Comparison of ENCODE assay signal across 8 cellular contexts in genomic region chr9:20620658-20621552, GRCh38. TPM values are rescaled to one million over a fixed set of nuclear protein-coding genes. Genes with fewer than 3 reads are reported as not detected.
DNase-seq lines count a peak whose midpoint lies in the region; ATAC-seq and TF ChIP-seq lines count a peak whose summit lies in the region.

No MANE protein-coding gene starts in this region.

- no peak overlapping the region for H2AK5ac ChIP-seq in mesenchymal stem cell (ENCODE audit: low read length, severe bottlenecking)

- H3K27ac Mint-ChIP-seq in IgD-negative memory B cell, result peak overlapping the region; percentile 66 to 96 (median 85)
- peak overlapping the region; percentile 91 for H3K27ac Mint-ChIP-seq in activated CD4-positive, alpha-beta memory T cell treated with anti-CD3 and anti-CD28 coated beads, Interleukin-2, amount 10 ng/mL, durations not matched to agents 7 days and 5 days

- peaks cover 0 to 2% (median 0%) of the 10 kb centered on the region in 3 donors for H3K9me3 Mint-ChIP-seq in IgD-negative memory B cell
- H3K9me3 Mint-ChIP-seq in activated CD4-positive, alpha-beta memory T cell treated with anti-CD3 and anti-CD28 coated beads, Interleukin-2, amount 10 ng/mL, durations not matched to agents 7 days and 5 days, result no peaks in the 10 kb centered on the region

- H3K4me3 ChIP-seq in BE2C (ENCODE audit: low read depth, low read length) (peak overlapping the region; percentile 86), mesenchymal stem cell (ENCODE audit: insufficient read depth in 1 of 2, low read depth in 1 of 2, low read length in 2 of 2) (peak overlapping the region; percentile 72 to 96)

- H3K36me3 ChIP-seq in BE2C, result no peaks in the 10 kb centered on the region
- H3K36me3 ChIP-seq in mesenchymal stem cell (ENCODE audit: control insufficient read depth in 1 of 2, insufficient read depth in 2 of 2, low read depth in 1 of 2, low read length in 2 of 2), result no peaks in the 10 kb centered on the region

- peaks cover 9% of the 10 kb centered on the region; the same call in 1 of the 2 replicates for H3K4me1 ChIP-seq in BE2C
- peaks cover 3% of the 10 kb centered on the region for H3K4me1 ChIP-seq in mesenchymal stem cell (ENCODE audit: control insufficient read depth, insufficient read depth, low read depth, low read length)

- no peaks in the 10 kb centered on the region for H3K36me3 Mint-ChIP-seq in IgD-negative memory B cell
- peaks cover 28% of the 10 kb centered on the region for H3K36me3 Mint-ChIP-seq in activated CD4-positive, alpha-beta memory T cell treated with anti-CD3 and anti-CD28 coated beads, Interleukin-2, amount 10 ng/mL, durations not matched to agents 7 days and 5 days (ENCODE audit: low read depth)

- H3K27me3 ChIP-seq in BE2C (no peaks in the 10 kb centered on the region), mesenchymal stem cell (ENCODE audit: control insufficient read depth in 1 of 2, insufficient read depth in 1 of 2, low read length in 2 of 2) (no peaks in the 10 kb centered on the region)

- peak overlapping the region; percentile 49 to 84 for H3K4ac ChIP-seq in mesenchymal stem cell (ENCODE audit: low read depth in 1 of 2, low read length in 2 of 2)

- H3K18ac ChIP-seq in mesenchymal stem cell (ENCODE audit: low read depth in 1 of 2, low read length in 2 of 2), result peak overlapping the region; percentile 92 to 95

- H2BK12ac ChIP-seq in mesenchymal stem cell (ENCODE audit: low read length in 2 of 2), result peak overlapping the region in 1 of 2 experiments; percentile 10

- H4K91ac ChIP-seq in mesenchymal stem cell (ENCODE audit: low read length), result no peak overlapping the region

- H3K79me1 ChIP-seq in mesenchymal stem cell (replicated peaks; ENCODE audit: low read length, poor library complexity, severe bottlenecking), result peaks cover 1% of the 10 kb centered on the region

- no peaks in the 10 kb centered on the region for H3K9me3 ChIP-seq in BE2C
- H3K9me3 ChIP-seq in mesenchymal stem cell (ENCODE audit: control insufficient read depth, low read length), result no peaks in the 10 kb centered on the region

- POLR2A ChIA-PET in activated CD4-positive, alpha-beta memory T cell treated with anti-CD3 and anti-CD28 coated beads, Interleukin-2, amount 10 ng/mL, durations not matched to agents 7 days and 5 days (lab: Charles Lee), result interaction anchor here (0.8 to 4.2 kb wide), 11 partner anchors 11 to 411 kb away, joined by 3 to 92 read pairs (median 19); partner anchors contain the start of genes FOCAD and HACD4

- ATAC-seq in HG02870 (IDR thresholded peaks at IDR 0.05; ENCODE audit: unreplicated experiment), result no peak

- H2BK5ac ChIP-seq in mesenchymal stem cell (ENCODE audit: low read depth, low read length, poor library complexity, severe bottlenecking), result no peak overlapping the region

- H2BK15ac ChIP-seq in mesenchymal stem cell (ENCODE audit: low read depth, poor library complexity, severe bottlenecking), result peak overlapping the region; percentile 91

- H2BK120ac ChIP-seq in mesenchymal stem cell (ENCODE audit: low read depth, low read length), result peak overlapping the region; percentile 35

- H3K23ac ChIP-seq in mesenchymal stem cell (ENCODE audit: low read length in 2 of 2), result peak overlapping the region in 1 of 2 experiments; percentile 66

- peak overlapping the region; percentile 16 for H2AFZ ChIP-seq in mesenchymal stem cell (ENCODE audit: low read depth, low read length)

- under 1% methylated on average over 42 of the region's 74 CpGs for WGBS in mesenchymal stem cell

- peak overlapping the region; percentile 56 for H3K4me2 ChIP-seq in mesenchymal stem cell (ENCODE audit: low read length, poor library complexity, severe bottlenecking)

- H3K27me3 Mint-ChIP-seq in IgD-negative memory B cell, result peaks cover 33% of the 10 kb centered on the region
- H3K27me3 Mint-ChIP-seq in activated CD4-positive, alpha-beta memory T cell treated with anti-CD3 and anti-CD28 coated beads, Interleukin-2, amount 10 ng/mL, durations not matched to agents 7 days and 5 days, result no peaks in the 10 kb centered on the region

- CTCF ChIA-PET in activated CD4-positive, alpha-beta memory T cell treated with anti-CD3 and anti-CD28 coated beads, Interleukin-2, amount 10 ng/mL, durations not matched to agents 7 days and 5 days (lab: Charles Lee), result interaction anchor here (1.9 to 2.8 kb wide), 3 partner anchors 16 to 64 kb away, joined by 7 to 16 read pairs (median 16); partner anchors contain the start of gene FOCAD

- H3K9ac ChIP-seq in mesenchymal stem cell (ENCODE audit: low read length), result peak overlapping the region; percentile 90

- TF ChIP-seq CTCF in BE2C (IDR thresholded peaks at IDR 0.05; ENCODE audit: low read depth, low read length), result no peak

- peak overlapping the region; percentile 91 to 97 (median 94) for H3K4me3 Mint-ChIP-seq in IgD-negative memory B cell
- H3K4me3 Mint-ChIP-seq in activated CD4-positive, alpha-beta memory T cell treated with anti-CD3 and anti-CD28 coated beads, Interleukin-2, amount 10 ng/mL, durations not matched to agents 7 days and 5 days, result peak overlapping the region; percentile 91

- no peak overlapping the region for H3K27ac ChIP-seq in mesenchymal stem cell (ENCODE audit: low read length, poor library complexity, severe bottlenecking)

- peaks cover 14 to 31% (median 30%) of the 10 kb centered on the region in 3 donors for H3K4me1 Mint-ChIP-seq in IgD-negative memory B cell
- H3K4me1 Mint-ChIP-seq in activated CD4-positive, alpha-beta memory T cell treated with anti-CD3 and anti-CD28 coated beads, Interleukin-2, amount 10 ng/mL, durations not matched to agents 7 days and 5 days, result peaks cover 46% of the 10 kb centered on the region

- DNase-seq in BE2C, result peak; percentile 18
- DNase-seq in activated CD4-positive, alpha-beta memory T cell treated with anti-CD3 and anti-CD28 coated beads, Interleukin-2, amount 10 ng/mL, durations not matched to agents 7 days and 5 days, result peak; percentile 50
- DNase-seq in effector CD4-positive, alpha-beta T cell, result peak; percentile 49
- DNase-seq in mesenchymal stem cell, result peak; percentile 70
- peak; percentile 14 for DNase-seq in stimulated activated CD8-positive, alpha-beta memory T cell treated with anti-CD3 and anti-CD28 coated beads, Interleukin-15, amount 100 ng/mL, for 1 hour (ENCODE audit: low read depth)
- no peak for DNase-seq in 8988T

- H3K14ac ChIP-seq in mesenchymal stem cell (ENCODE audit: low read length in 2 of 2), result peak overlapping the region in 1 of 2 experiments; percentile 53

- H4K8ac ChIP-seq in mesenchymal stem cell (ENCODE audit: low read length), result no peak overlapping the region

RNA-seq across cellular contexts. Expression of gene MLLT3, which starts 1.4 kb away (rescaled TPM):
- 2.7 TPM for polyA plus RNA-seq in BE2C (2012; ENCODE audit: insufficient read depth, insufficient read length, low read depth)
- polyA plus RNA-seq in IgD-negative memory B cell, result 3.2 TPM
- 10 to 100 TPM; 53.4 to 57.5 TPM for total RNA-seq in activated CD4-positive, alpha-beta memory T cell treated with anti-CD3 and anti-CD28 coated beads, Interleukin-2, amount 10 ng/mL, durations not matched to agents 7 days and 5 days
- 8.1 TPM for polyA plus RNA-seq in mesenchymal stem cell (2013, experiment 1 of 2)
- polyA plus RNA-seq in mesenchymal stem cell (2013, experiment 2 of 2), result 8.7 TPM
